Comparison of ENCODE assay signal across 1 cellular context in genomic region chr5:69189162-69190086, GRCh38.
TF ChIP-seq lines count a peak whose summit lies in the region.

Gene CENPH, plus strand, starts transcription at chr5:69189583. Its CDS starts 52 bp downstream, at chr5:69189635.

TF ChIP-seq in HepG2, 621 proteins besides CTCF, POLR2A, EP300 and RAD21 (continued from another document and continues in another):
- TF ChIP-seq ZBTB40 (IDR thresholded peaks at IDR 0.05): no peak; the same call in 1 of the 2 replicates
- TF ChIP-seq ZBTB40 (CRISPR knock-in tag; IDR thresholded peaks at IDR 0.05): peak; percentile 48; the same call in 1 of the 2 replicates
- no peak for TF ChIP-seq ZNF296 (CRISPR knock-in tag; conservative IDR thresholded peaks at IDR 0.05)
- peak; percentile 52; the same call in 1 of the 2 replicates for TF ChIP-seq GMEB1 (CRISPR knock-in tag; IDR thresholded peaks at IDR 0.05; ENCODE audit: borderline replicate concordance)
- TF ChIP-seq NFKB2 (CRISPR knock-in tag; IDR thresholded peaks at IDR 0.05; ENCODE audit: borderline replicate concordance): no peak
- TF ChIP-seq WIZ (CRISPR knock-in tag; IDR thresholded peaks at IDR 0.05): peak; percentile 66; the same call in 1 of the 2 replicates
- TF ChIP-seq SP2 (CRISPR knock-in tag; IDR thresholded peaks at IDR 0.05): peak; percentile 73
- no peak for TF ChIP-seq ZNF639 (CRISPR knock-in tag; conservative IDR thresholded peaks at IDR 0.05)
- peak; percentile 65; the same call in 1 of the 2 replicates for TF ChIP-seq E2F2 (CRISPR knock-in tag; IDR thresholded peaks at IDR 0.05; ENCODE audit: borderline replicate concordance)
- TF ChIP-seq ZNF512B (CRISPR knock-in tag; IDR thresholded peaks at IDR 0.05; ENCODE audit: borderline replicate concordance): no peak
- TF ChIP-seq ZBTB4 (CRISPR knock-in tag; IDR thresholded peaks at IDR 0.05; ENCODE audit: borderline replicate concordance): peak; percentile 57; the same call in 1 of the 2 replicates
- TF ChIP-seq ZNF773 (CRISPR knock-in tag; IDR thresholded peaks at IDR 0.05; ENCODE audit: borderline replicate concordance): no peak
- 0 out of 2 replicates have a peak, but pooled peaks have one; percentile 63 for TF ChIP-seq ZNF850 (CRISPR knock-in tag; conservative IDR thresholded peaks at IDR 0.05)
- peak; percentile 75; the same call in 1 of the 2 replicates for TF ChIP-seq SPEN (CRISPR knock-in tag; IDR thresholded peaks at IDR 0.05; ENCODE audit: low read depth)
- TF ChIP-seq ZNF598 (CRISPR knock-in tag; IDR thresholded peaks at IDR 0.05; ENCODE audit: borderline replicate concordance): 0 out of 2 replicates have a peak, but pooled peaks have one; percentile 35
- peak; percentile 82; the same call in 1 of the 2 replicates for TF ChIP-seq SIN3A (IDR thresholded peaks at IDR 0.05; ENCODE audit: borderline replicate concordance, low read depth, low read length)
- TF ChIP-seq ZNF350 (CRISPR knock-in tag; IDR thresholded peaks at IDR 0.05; ENCODE audit: borderline replicate concordance, low read depth): peak; percentile 79
- TF ChIP-seq FOXC1 (CRISPR knock-in tag; IDR thresholded peaks at IDR 0.05; ENCODE audit: borderline replicate concordance): peak; percentile 63; the same call in 1 of the 2 replicates
- TF ChIP-seq PHF21A (CRISPR knock-in tag; IDR thresholded peaks at IDR 0.05): peak; percentile 81
- no peak for TF ChIP-seq ZBTB42 (CRISPR knock-in tag; IDR thresholded peaks at IDR 0.05)
- TF ChIP-seq ZBTB14 (CRISPR knock-in tag; IDR thresholded peaks at IDR 0.05): peak; percentile 42; the same call in 1 of the 2 replicates
- TF ChIP-seq JUNB (CRISPR knock-in tag; IDR thresholded peaks at IDR 0.05; ENCODE audit: borderline replicate concordance): no peak
